In genomic region chr14:21257395-21258193, GRCh38 we compare ENCODE assay signal across 13 cellular contexts. TPM values are rescaled to one million over a fixed set of nuclear protein-coding genes. Genes with fewer than 3 reads are reported as not detected.
DNase-seq lines count a peak whose midpoint lies in the region; ATAC-seq, FAIRE-seq and TF ChIP-seq lines count a peak whose summit lies in the region.
"Had no signal": no experiment of that assay in that cellular context is flagged by ENCODE, and none has a peak within 500 bp of the region (broad histone marks: within the 10 kb centered on the region; RNA-seq: fewer than 3 reads in every experiment).

No MANE protein-coding gene starts in this region.

- H3K27me3 ChIP-seq in right lobe of liver, result no peaks in the 10 kb centered on the region
- H3K27me3 ChIP-seq: SJSA1 had no signal

- POLR2A ChIA-PET in A549 (lab: Yijun Ruan, JAX), result no interaction called here
- POLR2A ChIA-PET in activated CD8-positive, alpha-beta T cell treated with anti-CD3 and anti-CD28 coated beads, Interleukin-2, amount 10 ng/mL, durations not matched to agents 7 days and 5 days (lab: Charles Lee), result interaction anchor here (0.9 to 3.8 kb wide), 4 partner anchors 8 to 27 kb away, joined by 4 to 21 read pairs (median 6); no protein-coding TSS in a partner anchor

- intact Hi-C loops in right lobe of liver (cut with DNase I) (loop anchor here in 1 of 2 donors (10.0 kb wide), 1 partner anchor 53 kb away; no protein-coding TSS in a partner anchor), sciatic nerve (cut with DNase I) (no loop called here)

- peak overlapping the region; percentile 40 for H3K4me3 Mint-ChIP-seq in activated CD8-positive, alpha-beta T cell treated with anti-CD3 and anti-CD28 coated beads, Interleukin-2, amount 10 ng/mL, durations not matched to agents 7 days and 5 days

- TF ChIP-seq CTCF in A549 (IDR thresholded peaks at IDR 0.05) (no peak), right lobe of liver (IDR thresholded peaks at IDR 0.05) (no peak)

- H3K4me1 ChIP-seq in A549 (peaks cover 61% of the 10 kb centered on the region), right lobe of liver (peaks cover 0 to 62% (median 19%) of the 10 kb centered on the region in 4 donors)

- ATAC-seq in A549 (peak in 1 of 2 experiments; percentile 12; a peak in 2 of 6 replicates), right lobe of liver (peak; percentile 51 to 63 (median 55)), sciatic nerve (no peak), GM21723 (IDR thresholded peaks at IDR 0.05; ENCODE audit: unreplicated experiment) (no peak)
- peak; percentile 15 for ATAC-seq in activated CD8-positive, alpha-beta T cell treated with anti-CD3 and anti-CD28 coated beads, Interleukin-2, amount 10 ng/mL, durations not matched to agents 7 days and 5 days

- H3K36me3 Mint-ChIP-seq in activated CD8-positive, alpha-beta T cell treated with anti-CD3 and anti-CD28 coated beads, Interleukin-2, amount 10 ng/mL, durations not matched to agents 7 days and 5 days (ENCODE audit: low read depth), result peaks cover 74% of the 10 kb centered on the region

- H3K9me3 Mint-ChIP-seq in activated CD8-positive, alpha-beta T cell treated with anti-CD3 and anti-CD28 coated beads, Interleukin-2, amount 10 ng/mL, durations not matched to agents 7 days and 5 days (ENCODE audit: insufficient read depth), result no peaks in the 10 kb centered on the region
- H3K9me3 Mint-ChIP-seq: activated naive CD4-positive, alpha-beta T cell treated with anti-CD3 and anti-CD28 coated beads, Interleukin-2, amount 50 U/mL, for 72 hours had no signal

- H3K9me3 ChIP-seq in A549, result no peaks in the 10 kb centered on the region
- no peaks in the 10 kb centered on the region for H3K9me3 ChIP-seq in right lobe of liver
- H3K9me3 ChIP-seq: SJSA1 had no signal

- FAIRE-seq in A549 (lab: Jason Lieb, UNC) (no peak), GM12891 (lab: Jason Lieb, UNC) (no peak)

- H3K4me2 ChIP-seq in A549, result peak overlapping the region; percentile 8; the same call in 2 of the 3 replicates

- H3K27ac ChIP-seq in A549 (no peak overlapping the region), right lobe of liver (peak overlapping the region in 1 of 3 donors; percentile 10)
- H3K27ac ChIP-seq: SJSA1 had no signal

- peaks cover 67% of the 10 kb centered on the region for H3K4me1 Mint-ChIP-seq in activated CD8-positive, alpha-beta T cell treated with anti-CD3 and anti-CD28 coated beads, Interleukin-2, amount 10 ng/mL, durations not matched to agents 7 days and 5 days (ENCODE audit: low read depth)

- no peak for TF ChIP-seq EP300 in A549 (IDR thresholded peaks at IDR 0.05)

- no peaks in the 10 kb centered on the region for H3K27me3 Mint-ChIP-seq in activated CD8-positive, alpha-beta T cell treated with anti-CD3 and anti-CD28 coated beads, Interleukin-2, amount 10 ng/mL, durations not matched to agents 7 days and 5 days (ENCODE audit: low read depth)

- WGBS in A549 (ENCODE audit: missing lambda C conversion rate), result 74% methylated on average over 12 of the region's 12 CpGs
- WGBS in right lobe of liver (ENCODE audit: insufficient coverage, low coverage, low lambda C conversion rate, missing lambda C conversion rate), result 46% methylated on average over 12 of the region's 12 CpGs

- TF ChIP-seq POLR2A in A549 (IDR thresholded peaks at IDR 0.05; ENCODE audit: low read length) (no peak), GM12891 (IDR thresholded peaks at IDR 0.05; ENCODE audit: low read depth, low read length) (peak; percentile 80; the same call in 1 of the 2 replicates), right lobe of liver (IDR thresholded peaks at IDR 0.05) (no peak)

- TF ChIP-seq RAD21 in A549 (conservative IDR thresholded peaks at IDR 0.05 in 1 of 2, IDR thresholded peaks at IDR 0.05 in 1 of 2), result no peak

- peak overlapping the region; percentile 77 for H3K27ac Mint-ChIP-seq in activated CD8-positive, alpha-beta T cell treated with anti-CD3 and anti-CD28 coated beads, Interleukin-2, amount 10 ng/mL, durations not matched to agents 7 days and 5 days

- no peak for DNase-seq in A549 (ENCODE audit: low read depth in 1 of 2, low spot score in 1 of 2)
- no peak for DNase-seq in GM12891 (ENCODE audit: insufficient read length, low spot score)
- no peak for DNase-seq in activated CD8-positive, alpha-beta T cell treated with anti-CD3 and anti-CD28 coated beads, Interleukin-2, amount 10 ng/mL, durations not matched to agents 7 days and 5 days
- DNase-seq in right lobe of liver, result no peak
- no peak for DNase-seq in NCI-H1694 treated with DMSO at 0.1 percent for 48 hours (lab: John Stamatoyannopoulos, UW)
- no peak for DNase-seq in sciatic nerve (ENCODE audit: low spot score)
- no peak for DNase-seq in GF-D8 (lab: John Stamatoyannopoulos, UW)
- DNase-seq: NCI-H1048, posterior cingulate gyrus had no signal

- no peak overlapping the region for H3K4me3 ChIP-seq in A549
- no peak overlapping the region for H3K4me3 ChIP-seq in right lobe of liver
- H3K4me3 ChIP-seq: SJSA1 had no signal

- H3K36me3 ChIP-seq in right lobe of liver, result peaks cover 8 to 73% (median 36%) of the 10 kb centered on the region in 4 donors

- CTCF ChIA-PET in A549 (lab: Yijun Ruan, JAX), result interaction anchor here (0.7 to 1.5 kb wide), 2 partner anchors 14 to 219 kb away, joined by 3 to 5 read pairs; partner anchors contain the start of genes RAB2B and TOX4
- CTCF ChIA-PET in activated CD8-positive, alpha-beta T cell treated with anti-CD3 and anti-CD28 coated beads, Interleukin-2, amount 10 ng/mL, durations not matched to agents 7 days and 5 days (lab: Charles Lee), result interaction anchor here (0.6 to 6.4 kb wide), 3 partner anchors 15 to 625 kb away, joined by 3 to 37 read pairs (median 3); no protein-coding TSS in a partner anchor

TF ChIP-seq in A549, 52 proteins besides CTCF, POLR2A, EP300 and RAD21:
- TF ChIP-seq ZSCAN20 (CRISPR knock-in tag; IDR thresholded peaks at IDR 0.05) (no peak), JUN (IDR thresholded peaks at IDR 0.05) (0 out of 5 replicates have a peak, but pooled peaks of 1 of the 2 experiments have one; percentile 20), CEBPB (IDR thresholded peaks at IDR 0.05) (peak in 1 of 2 experiments; percentile 20; a peak in 2 of 4 replicates), RARB (CRISPR knock-in tag; IDR thresholded peaks at IDR 0.05) (0 out of 2 replicates have a peak, but pooled peaks have one; percentile 40)
TF ChIP-seq in A549: peak in this region for 3.

TF ChIP-seq in GM12891, 5 proteins besides CTCF, POLR2A, EP300 and RAD21:
- TF ChIP-seq POLR2AphosphoS5 (IDR thresholded peaks at IDR 0.05; ENCODE audit: low read depth, low read length) (peak; percentile 96), PAX5 (IDR thresholded peaks at IDR 0.05; ENCODE audit: insufficient read depth, low read length, severe bottlenecking) (no peak)
TF ChIP-seq in GM12891: peak in this region for 1.

RNA-seq across cellular contexts. Expression of gene HNRNPC, which starts 11.6 kb away (rescaled TPM):
- polyA plus RNA-seq in A549 (2011; rRNA removed), result 1,057 and 1,207 TPM in 2 replicates
- 399 and 453 TPM in 2 replicates for polyA plus RNA-seq in A549 (2012; cell fraction: cytosol; rRNA removed)
- 407 and 724 TPM in 2 replicates for polyA plus RNA-seq in A549 (2012; cell fraction: nucleus; rRNA removed)
- 1,069 to 1,196 TPM (median 1,087 TPM) in 3 replicates for polyA plus RNA-seq in A549 (2017; fragmentation: RNase III; extraction: RNeasy Plus Mini Kit Qiagen cat#74134 plus additional on column Dnase treatment)
- polyA minus RNA-seq in A549 (2011; rRNA and poly(A)+ RNA removed), result 580 and 783 TPM in 2 replicates
- polyA plus RNA-seq in GM12891 (2012; ENCODE audit: low read depth, missing spikeins), result 626 TPM
- total RNA-seq in activated CD8-positive, alpha-beta T cell treated with anti-CD3 and anti-CD28 coated beads, Interleukin-2, amount 10 ng/mL, durations not matched to agents 7 days and 5 days, result 100 to 1,000 TPM; 768 to 782 TPM
- total RNA-seq in right lobe of liver, result 100 to 1,000 TPM; 170 to 247 (median 229) TPM
- total RNA-seq in sciatic nerve, result 395 TPM

RNA-seq across cellular contexts. Expression of gene RPGRIP1, which starts 22.3 kb away (rescaled TPM):
- polyA plus RNA-seq in A549 (2011; rRNA removed) (0.87 and 1.5 TPM in 2 replicates), A549 (2017; fragmentation: RNase III; extraction: RNeasy Plus Mini Kit Qiagen cat#74134 plus additional on column Dnase treatment) (0.26 to 0.37 TPM (median 0.26 TPM) in 3 replicates)
- 0.20 and 0.23 TPM in 2 replicates for polyA plus RNA-seq in A549 (2012; cell fraction: cytosol; rRNA removed)
- 0.22 and 0.30 TPM in 2 replicates for polyA plus RNA-seq in A549 (2012; cell fraction: nucleus; rRNA removed)
- 0.29 and 1.4 TPM in 2 replicates for polyA minus RNA-seq in A549 (2011; rRNA and poly(A)+ RNA removed)
- polyA plus RNA-seq in GM12891 (2012; ENCODE audit: low read depth, missing spikeins), result 0.13 TPM
- total RNA-seq in activated CD8-positive, alpha-beta T cell treated with anti-CD3 and anti-CD28 coated beads, Interleukin-2, amount 10 ng/mL, durations not matched to agents 7 days and 5 days, result not detected
- total RNA-seq in right lobe of liver (1 to 10 TPM in 3 of 6 experiments, under 1 TPM in 3; 0.22 to 1.8 (median 1.0) TPM), sciatic nerve (0.45 TPM)
- total RNA-seq: activated naive CD4-positive, alpha-beta T cell treated with anti-CD3 and anti-CD28 coated beads, Interleukin-2, amount 50 U/mL, for 72 hours; glomerular endothelial cell; SJSA1 had no signal

Comparison
In these comparisons a context has a peak if more than half of its experiments do, and no peak if none do; other contexts are left out.
1. ATAC-seq: peak in activated CD8-positive, alpha-beta T cell treated with anti-CD3 and anti-CD28 coated beads, Interleukin-2, amount 10 ng/mL, durations not matched to agents 7 days and 5 days (single experiment) and right lobe of liver (4 of 4); none in sciatic nerve (single experiment) and GM21723 (single experiment).